ENCODE assay signal across 1 cellular context in the genomic region with DNA sequence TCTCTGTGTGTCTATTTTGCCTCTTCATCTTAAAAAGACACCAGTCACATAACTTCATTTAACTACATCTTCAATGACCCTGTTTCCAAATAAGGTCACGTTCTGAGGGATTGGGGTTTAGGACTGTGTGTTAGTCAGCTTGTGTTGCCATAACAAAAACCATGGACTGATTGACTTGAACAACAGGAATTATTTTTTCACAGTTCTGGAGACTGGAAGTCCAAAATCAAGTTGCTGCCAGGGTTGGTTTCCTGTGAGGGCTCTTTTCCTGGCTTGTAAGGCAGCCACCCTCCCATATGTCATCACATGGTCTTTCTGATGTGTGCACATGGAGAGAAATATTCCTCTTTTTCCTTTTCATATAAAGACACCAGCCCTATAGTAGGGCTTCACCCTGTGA.
TF ChIP-seq lines count a peak whose summit lies in the region.

No MANE protein-coding gene starts in this region.

TF ChIP-seq in GM23338, 12 proteins besides CTCF, POLR2A, EP300 and RAD21 (continued from another document):
- TF ChIP-seq, protein P1, sequence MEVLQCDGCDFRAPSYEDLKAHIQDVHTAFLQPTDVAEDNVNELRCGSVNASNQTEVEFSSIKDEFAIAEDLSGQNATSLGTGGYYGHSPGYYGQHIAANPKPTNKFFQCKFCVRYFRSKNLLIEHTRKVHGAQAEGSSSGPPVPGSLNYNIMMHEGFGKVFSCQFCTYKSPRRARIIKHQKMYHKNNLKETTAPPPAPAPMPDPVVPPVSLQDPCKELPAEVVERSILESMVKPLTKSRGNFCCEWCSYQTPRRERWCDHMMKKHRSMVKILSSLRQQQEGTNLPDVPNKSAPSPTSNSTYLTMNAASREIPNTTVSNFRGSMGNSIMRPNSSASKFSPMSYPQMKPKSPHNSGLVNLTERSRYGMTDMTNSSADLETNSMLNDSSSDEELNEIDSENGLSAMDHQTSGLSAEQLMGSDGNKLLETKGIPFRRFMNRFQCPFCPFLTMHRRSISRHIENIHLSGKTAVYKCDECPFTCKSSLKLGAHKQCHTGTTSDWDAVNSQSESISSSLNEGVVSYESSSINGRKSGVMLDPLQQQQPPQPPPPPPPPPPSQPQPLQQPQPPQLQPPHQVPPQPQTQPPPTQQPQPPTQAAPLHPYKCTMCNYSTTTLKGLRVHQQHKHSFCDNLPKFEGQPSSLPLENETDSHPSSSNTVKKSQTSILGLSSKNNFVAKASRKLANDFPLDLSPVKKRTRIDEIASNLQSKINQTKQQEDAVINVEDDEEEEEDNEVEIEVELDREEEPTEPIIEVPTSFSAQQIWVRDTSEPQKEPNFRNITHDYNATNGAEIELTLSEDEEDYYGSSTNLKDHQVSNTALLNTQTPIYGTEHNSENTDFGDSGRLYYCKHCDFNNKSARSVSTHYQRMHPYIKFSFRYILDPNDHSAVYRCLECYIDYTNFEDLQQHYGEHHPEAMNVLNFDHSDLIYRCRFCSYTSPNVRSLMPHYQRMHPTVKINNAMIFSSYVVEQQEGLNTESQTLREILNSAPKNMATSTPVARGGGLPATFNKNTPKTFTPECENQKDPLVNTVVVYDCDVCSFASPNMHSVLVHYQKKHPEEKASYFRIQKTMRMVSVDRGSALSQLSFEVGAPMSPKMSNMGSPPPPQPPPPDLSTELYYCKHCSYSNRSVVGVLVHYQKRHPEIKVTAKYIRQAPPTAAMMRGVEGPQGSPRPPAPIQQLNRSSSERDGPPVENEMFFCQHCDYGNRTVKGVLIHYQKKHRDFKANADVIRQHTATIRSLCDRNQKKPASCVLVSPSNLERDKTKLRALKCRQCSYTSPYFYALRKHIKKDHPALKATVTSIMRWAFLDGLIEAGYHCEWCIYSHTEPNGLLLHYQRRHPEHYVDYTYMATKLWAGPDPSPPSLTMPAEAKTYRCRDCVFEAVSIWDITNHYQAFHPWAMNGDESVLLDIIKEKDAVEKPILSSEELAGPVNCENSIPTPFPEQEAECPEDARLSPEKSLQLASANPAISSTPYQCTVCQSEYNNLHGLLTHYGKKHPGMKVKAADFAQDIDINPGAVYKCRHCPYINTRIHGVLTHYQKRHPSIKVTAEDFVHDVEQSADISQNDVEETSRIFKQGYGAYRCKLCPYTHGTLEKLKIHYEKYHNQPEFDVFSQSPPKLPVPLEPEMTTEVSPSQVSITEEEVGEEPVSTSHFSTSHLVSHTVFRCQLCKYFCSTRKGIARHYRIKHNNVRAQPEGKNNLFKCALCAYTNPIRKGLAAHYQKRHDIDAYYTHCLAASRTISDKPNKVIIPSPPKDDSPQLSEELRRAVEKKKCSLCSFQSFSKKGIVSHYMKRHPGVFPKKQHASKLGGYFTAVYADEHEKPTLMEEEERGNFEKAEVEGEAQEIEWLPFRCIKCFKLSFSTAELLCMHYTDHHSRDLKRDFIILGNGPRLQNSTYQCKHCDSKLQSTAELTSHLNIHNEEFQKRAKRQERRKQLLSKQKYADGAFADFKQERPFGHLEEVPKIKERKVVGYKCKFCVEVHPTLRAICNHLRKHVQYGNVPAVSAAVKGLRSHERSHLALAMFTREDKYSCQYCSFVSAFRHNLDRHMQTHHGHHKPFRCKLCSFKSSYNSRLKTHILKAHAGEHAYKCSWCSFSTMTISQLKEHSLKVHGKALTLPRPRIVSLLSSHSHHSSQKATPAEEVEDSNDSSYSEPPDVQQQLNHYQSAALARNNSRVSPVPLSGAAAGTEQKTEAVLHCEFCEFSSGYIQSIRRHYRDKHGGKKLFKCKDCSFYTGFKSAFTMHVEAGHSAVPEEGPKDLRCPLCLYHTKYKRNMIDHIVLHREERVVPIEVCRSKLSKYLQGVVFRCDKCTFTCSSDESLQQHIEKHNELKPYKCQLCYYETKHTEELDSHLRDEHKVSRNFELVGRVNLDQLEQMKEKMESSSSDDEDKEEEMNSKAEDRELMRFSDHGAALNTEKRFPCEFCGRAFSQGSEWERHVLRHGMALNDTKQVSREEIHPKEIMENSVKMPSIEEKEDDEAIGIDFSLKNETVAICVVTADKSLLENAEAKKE (CRISPR knock-in tag; IDR thresholded peaks at IDR 0.05), result no peak
- no peak for TF ChIP-seq JUNB (IDR thresholded peaks at IDR 0.05; ENCODE audit: unreplicated experiment)
- TF ChIP-seq, protein P2, sequence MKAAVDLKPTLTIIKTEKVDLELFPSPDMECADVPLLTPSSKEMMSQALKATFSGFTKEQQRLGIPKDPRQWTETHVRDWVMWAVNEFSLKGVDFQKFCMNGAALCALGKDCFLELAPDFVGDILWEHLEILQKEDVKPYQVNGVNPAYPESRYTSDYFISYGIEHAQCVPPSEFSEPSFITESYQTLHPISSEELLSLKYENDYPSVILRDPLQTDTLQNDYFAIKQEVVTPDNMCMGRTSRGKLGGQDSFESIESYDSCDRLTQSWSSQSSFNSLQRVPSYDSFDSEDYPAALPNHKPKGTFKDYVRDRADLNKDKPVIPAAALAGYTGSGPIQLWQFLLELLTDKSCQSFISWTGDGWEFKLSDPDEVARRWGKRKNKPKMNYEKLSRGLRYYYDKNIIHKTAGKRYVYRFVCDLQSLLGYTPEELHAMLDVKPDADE (IDR thresholded peaks at IDR 0.05), result no peak
- no peak for TF ChIP-seq EZH2phosphoT487 (IDR thresholded peaks at IDR 0.05; ENCODE audit: unreplicated experiment)
- no peak for TF ChIP-seq STAT1 (IDR thresholded peaks at IDR 0.05; ENCODE audit: unreplicated experiment)
- no peak for TF ChIP-seq ZNF114 (CRISPR knock-in tag; IDR thresholded peaks at IDR 0.05)
- no peak for TF ChIP-seq ZNF331 (CRISPR knock-in tag; IDR thresholded peaks at IDR 0.05; ENCODE audit: low read depth)
- TF ChIP-seq, protein P3, sequence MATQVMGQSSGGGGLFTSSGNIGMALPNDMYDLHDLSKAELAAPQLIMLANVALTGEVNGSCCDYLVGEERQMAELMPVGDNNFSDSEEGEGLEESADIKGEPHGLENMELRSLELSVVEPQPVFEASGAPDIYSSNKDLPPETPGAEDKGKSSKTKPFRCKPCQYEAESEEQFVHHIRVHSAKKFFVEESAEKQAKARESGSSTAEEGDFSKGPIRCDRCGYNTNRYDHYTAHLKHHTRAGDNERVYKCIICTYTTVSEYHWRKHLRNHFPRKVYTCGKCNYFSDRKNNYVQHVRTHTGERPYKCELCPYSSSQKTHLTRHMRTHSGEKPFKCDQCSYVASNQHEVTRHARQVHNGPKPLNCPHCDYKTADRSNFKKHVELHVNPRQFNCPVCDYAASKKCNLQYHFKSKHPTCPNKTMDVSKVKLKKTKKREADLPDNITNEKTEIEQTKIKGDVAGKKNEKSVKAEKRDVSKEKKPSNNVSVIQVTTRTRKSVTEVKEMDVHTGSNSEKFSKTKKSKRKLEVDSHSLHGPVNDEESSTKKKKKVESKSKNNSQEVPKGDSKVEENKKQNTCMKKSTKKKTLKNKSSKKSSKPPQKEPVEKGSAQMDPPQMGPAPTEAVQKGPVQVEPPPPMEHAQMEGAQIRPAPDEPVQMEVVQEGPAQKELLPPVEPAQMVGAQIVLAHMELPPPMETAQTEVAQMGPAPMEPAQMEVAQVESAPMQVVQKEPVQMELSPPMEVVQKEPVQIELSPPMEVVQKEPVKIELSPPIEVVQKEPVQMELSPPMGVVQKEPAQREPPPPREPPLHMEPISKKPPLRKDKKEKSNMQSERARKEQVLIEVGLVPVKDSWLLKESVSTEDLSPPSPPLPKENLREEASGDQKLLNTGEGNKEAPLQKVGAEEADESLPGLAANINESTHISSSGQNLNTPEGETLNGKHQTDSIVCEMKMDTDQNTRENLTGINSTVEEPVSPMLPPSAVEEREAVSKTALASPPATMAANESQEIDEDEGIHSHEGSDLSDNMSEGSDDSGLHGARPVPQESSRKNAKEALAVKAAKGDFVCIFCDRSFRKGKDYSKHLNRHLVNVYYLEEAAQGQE (IDR thresholded peaks at IDR 0.05; ENCODE audit: unreplicated experiment), result no peak
- TF ChIP-seq EZH2 (IDR thresholded peaks at IDR 0.05; ENCODE audit: low read depth, unreplicated experiment), result no peak
TF ChIP-seq in GM23338: peak in this region for 0.
